In the genomic region with DNA sequence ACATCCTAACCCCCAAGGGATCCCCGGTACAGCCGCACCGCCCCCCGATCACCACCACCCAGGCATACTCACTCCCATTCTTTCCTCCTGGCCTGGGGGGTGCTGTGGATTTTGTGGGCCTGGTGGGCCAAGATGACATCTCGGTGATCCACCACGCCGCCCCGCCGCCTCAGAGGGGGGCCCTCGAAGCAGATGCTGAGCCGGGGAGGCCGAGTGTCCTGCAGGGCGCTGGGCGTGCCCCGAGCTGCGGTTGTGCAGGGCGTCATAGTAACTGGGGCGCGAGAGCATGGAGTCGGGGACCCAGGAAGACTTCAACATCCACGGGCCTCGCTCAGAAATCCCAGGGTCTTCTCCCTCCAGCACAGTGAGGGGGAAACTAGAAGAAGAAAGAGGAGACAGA, we compare ENCODE assay signal across 22 cellular contexts.
DNase-seq lines count a peak whose midpoint lies in the region; ATAC-seq and TF ChIP-seq lines count a peak whose summit lies in the region.
"Had no signal": no experiment of that assay in that cellular context is flagged by ENCODE, and none has a peak within 500 bp of the region (broad histone marks: within the 10 kb centered on the region; RNA-seq: fewer than 3 reads in every experiment).

No MANE protein-coding gene starts in this region.

- H3K36me3 ChIP-seq in SK-N-SH (replicated peaks in 1 of 2; ENCODE audit: control insufficient read depth in 1 of 2, insufficient read depth in 2 of 2, low read length in 1 of 2): no peaks in the 10 kb centered on the region
- no peaks in the 10 kb centered on the region for H3K36me3 ChIP-seq in endocrine pancreas (ENCODE audit: control insufficient read depth, insufficient read depth, low read length)
- H3K36me3 ChIP-seq in osteoblast (ENCODE audit: insufficient read depth, low read length): no peaks in the 10 kb centered on the region

- 46% methylated on average over 15 of the region's 22 CpGs for WGBS in SK-N-SH (ENCODE audit: low lambda C conversion rate)

- CTCF ChIA-PET in SK-N-SH (lab: Yijun Ruan, JAX): interaction anchor here (1.0 to 2.6 kb wide), 4 partner anchors 9 to 122 kb away, joined by 4 to 14 read pairs (median 8); no protein-coding TSS in a partner anchor

- H4K20me1 ChIP-seq in SK-N-SH (ENCODE audit: insufficient read depth) (no peaks in the 10 kb centered on the region), osteoblast (ENCODE audit: insufficient read depth, low read length) (no peaks in the 10 kb centered on the region)

- no peaks in the 10 kb centered on the region for H3F3A ChIP-seq in SK-N-SH (replicated peaks; ENCODE audit: insufficient read depth)

- H3K9me3 ChIP-seq in SK-N-SH (no peaks in the 10 kb centered on the region), endocrine pancreas (ENCODE audit: control insufficient read depth, low read length) (no peaks in the 10 kb centered on the region), osteoblast (ENCODE audit: low read depth, low read length) (no peaks in the 10 kb centered on the region)
- H3K9me3 ChIP-seq: A549 had no signal

- H3K4me2 ChIP-seq in SK-N-SH (no peak overlapping the region), osteoblast (ENCODE audit: insufficient read depth, low read length) (no peak overlapping the region)
- H3K4me2 ChIP-seq: A549 had no signal

- no peak for TF ChIP-seq CTCF in SK-N-SH (IDR thresholded peaks at IDR 0.05)
- no peak for TF ChIP-seq CTCF in osteoblast (IDR thresholded peaks at IDR 0.05; ENCODE audit: extremely low read depth, low read depth, low read length)

- DNase-seq in SK-N-SH: no peak
- peak; percentile 45 for DNase-seq in osteoblast (ENCODE audit: insufficient read length, low spot score, missing footprints)
- no peak for DNase-seq in ACHN
- no peak for DNase-seq in SIG-M5 treated with dmso at 0.1 percent for 504 hours (lab: John Stamatoyannopoulos, UW; ENCODE audit: unreplicated experiment)
- DNase-seq: C1 segment of cervical spinal cord; CD4-positive, alpha-beta memory T cell; COR-L47; DMS53; GOT3; Karpas-422; NCI-H1092; NCI-H1417 treated with DMSO at 0.1 percent for 48 hours; NCI-H1694 treated with DMSO at 0.1 percent for 48 hours; NCI-H2081; NCI-H748 treated with DMSO at 0.1 percent for 48 hours; SIG-M5 had no signal

- H3K9ac ChIP-seq in SK-N-SH (no peak overlapping the region), endocrine pancreas (ENCODE audit: control insufficient read depth, insufficient read depth, low read length) (peak overlapping the region; percentile 54)

- H3K27me3 ChIP-seq in SK-N-SH (ENCODE audit: insufficient read depth): peaks cover 40% of the 10 kb centered on the region
- H3K27me3 ChIP-seq in endocrine pancreas (ENCODE audit: control insufficient read depth, insufficient read depth, low read length): no peaks in the 10 kb centered on the region
- peaks cover 14% of the 10 kb centered on the region for H3K27me3 ChIP-seq in osteoblast (ENCODE audit: insufficient read depth, low read length)

- ATAC-seq in SK-N-SH treated with all-trans-retinoic acid at 6 μM for 48 hours (peak; percentile 12; the same call in 1 of the 3 replicates), GM21423 (IDR thresholded peaks at IDR 0.05; ENCODE audit: unreplicated experiment) (no peak)
- ATAC-seq: A549, HCT116 had no signal

- H2AFZ ChIP-seq in SK-N-SH (ENCODE audit: low read depth) (no peak overlapping the region), osteoblast (ENCODE audit: low read length) (no peak overlapping the region)

- in situ Hi-C loops in ACHN (cut with HindIII; ENCODE audit: low pct_ligation_motif_present, low pct_unique_long_range_greater_than_20kb, low sequenced_read_pairs): no loop called here

- no peaks in the 10 kb centered on the region for H3K9me2 ChIP-seq in SK-N-SH

- H3K79me2 ChIP-seq in SK-N-SH (ENCODE audit: insufficient read depth) (no peaks in the 10 kb centered on the region), osteoblast (ENCODE audit: insufficient read depth, low read length) (no peaks in the 10 kb centered on the region)

- no peak for TF ChIP-seq EP300 in SK-N-SH (IDR thresholded peaks at IDR 0.05; ENCODE audit: borderline replicate concordance in 1 of 2, low read depth in 1 of 2, low read length in 1 of 2)

- no peak for TF ChIP-seq RAD21 in SK-N-SH (IDR thresholded peaks at IDR 0.05; ENCODE audit: low read length)

- H3K27ac ChIP-seq in SK-N-SH (ENCODE audit: low read depth in 2 of 2, low read length in 1 of 2) (no peak overlapping the region), osteoblast (ENCODE audit: low read depth, low read length) (no peak overlapping the region)
- H3K27ac ChIP-seq: A549, HL-60 had no signal

- H3K4me3 ChIP-seq in SK-N-SH (ENCODE audit: low read depth in 2 of 2, low read length in 1 of 2) (no peak overlapping the region), endocrine pancreas (ENCODE audit: control insufficient read depth, insufficient read depth, low read length) (peak overlapping the region; percentile 69), osteoblast (ENCODE audit: insufficient read depth, low read length) (no peak overlapping the region)
- H3K4me3 ChIP-seq: A549 had no signal

- POLR2A ChIA-PET in SK-N-SH (lab: Yijun Ruan, JAX): no interaction called here

- H3K4me1 ChIP-seq in SK-N-SH (ENCODE audit: control insufficient read depth in 1 of 2, insufficient read depth in 2 of 2, low read depth in 1 of 2, low read length in 1 of 2) (no peaks in the 10 kb centered on the region), endocrine pancreas (ENCODE audit: control insufficient read depth, insufficient read depth, low read length) (no peaks in the 10 kb centered on the region), osteoblast (ENCODE audit: insufficient read depth, low read length) (no peaks in the 10 kb centered on the region)
- H3K4me1 ChIP-seq: A549 had no signal

TF ChIP-seq in SK-N-SH treated with all-trans-retinoic acid at 6 μM for 48 hours, 23 proteins besides CTCF, POLR2A, EP300 and RAD21:
- no peak for TF ChIP-seq PATZ1 (CRISPR knock-in tag; IDR thresholded peaks at IDR 0.05; ENCODE audit: borderline replicate concordance)

TF ChIP-seq in SK-N-SH, 30 proteins besides CTCF, POLR2A, EP300 and RAD21:
- TF ChIP-seq SIN3A (IDR thresholded peaks at IDR 0.05; ENCODE audit: borderline replicate concordance, low read depth, low read length) (no peak), POLR2AphosphoS5 (IDR thresholded peaks at IDR 0.05; ENCODE audit: low read depth, low read length) (no peak)
- TF ChIP-seq, protein P1, sequence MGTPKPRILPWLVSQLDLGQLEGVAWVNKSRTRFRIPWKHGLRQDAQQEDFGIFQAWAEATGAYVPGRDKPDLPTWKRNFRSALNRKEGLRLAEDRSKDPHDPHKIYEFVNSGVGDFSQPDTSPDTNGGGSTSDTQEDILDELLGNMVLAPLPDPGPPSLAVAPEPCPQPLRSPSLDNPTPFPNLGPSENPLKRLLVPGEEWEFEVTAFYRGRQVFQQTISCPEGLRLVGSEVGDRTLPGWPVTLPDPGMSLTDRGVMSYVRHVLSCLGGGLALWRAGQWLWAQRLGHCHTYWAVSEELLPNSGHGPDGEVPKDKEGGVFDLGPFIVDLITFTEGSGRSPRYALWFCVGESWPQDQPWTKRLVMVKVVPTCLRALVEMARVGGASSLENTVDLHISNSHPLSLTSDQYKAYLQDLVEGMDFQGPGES (IDR thresholded peaks at IDR 0.05; ENCODE audit: low read depth, low read length): no peak
